9 cellular contexts compared by ENCODE assay signal in the genomic region with DNA sequence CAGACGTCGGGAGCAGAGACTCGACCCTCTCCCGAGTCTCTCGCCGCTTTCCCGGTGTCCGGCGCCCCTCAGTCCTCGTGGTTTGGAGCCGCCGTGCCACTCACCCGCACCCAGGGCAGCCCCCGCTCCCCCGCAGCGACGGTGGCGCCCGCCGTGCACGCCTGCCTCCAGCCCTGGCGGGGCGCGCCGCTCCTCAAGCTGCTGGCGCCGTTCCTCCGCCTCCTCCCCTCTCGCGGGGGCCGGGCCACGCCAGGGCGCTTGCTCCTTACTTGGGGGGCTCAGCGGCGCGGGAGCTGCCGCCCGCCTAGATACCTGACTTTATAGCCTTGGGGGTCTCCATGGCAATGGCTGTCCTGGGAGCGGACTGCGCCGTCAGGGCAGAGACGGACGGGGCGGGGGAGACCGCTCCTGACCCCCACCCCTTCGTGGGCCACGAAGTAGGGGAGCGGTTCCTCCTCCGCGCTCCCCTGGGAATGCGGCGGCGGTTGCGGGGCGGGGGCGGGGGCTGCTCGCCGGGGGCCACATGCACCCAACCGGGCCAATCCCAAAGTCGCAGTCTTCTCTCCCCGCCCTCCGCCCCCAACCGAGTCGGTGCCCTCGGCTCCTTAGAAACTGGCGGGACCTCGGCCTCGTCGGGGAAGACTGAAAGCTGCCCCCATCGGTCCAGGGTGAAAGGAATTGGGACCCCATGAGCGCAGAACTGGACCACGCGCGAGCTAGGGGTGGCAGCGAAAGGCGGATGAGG. TPM values are rescaled to one million over a fixed set of nuclear protein-coding genes. Genes with fewer than 3 reads are reported as not detected.
DNase-seq lines count a peak whose midpoint lies in the region; ATAC-seq, FAIRE-seq and TF ChIP-seq lines count a peak whose summit lies in the region.
"Had no signal": no experiment of that assay in that cellular context is flagged by ENCODE, and none has a peak within 500 bp of the region (broad histone marks: within the 10 kb centered on the region; RNA-seq: fewer than 3 reads in every experiment).

A gene with protein sequence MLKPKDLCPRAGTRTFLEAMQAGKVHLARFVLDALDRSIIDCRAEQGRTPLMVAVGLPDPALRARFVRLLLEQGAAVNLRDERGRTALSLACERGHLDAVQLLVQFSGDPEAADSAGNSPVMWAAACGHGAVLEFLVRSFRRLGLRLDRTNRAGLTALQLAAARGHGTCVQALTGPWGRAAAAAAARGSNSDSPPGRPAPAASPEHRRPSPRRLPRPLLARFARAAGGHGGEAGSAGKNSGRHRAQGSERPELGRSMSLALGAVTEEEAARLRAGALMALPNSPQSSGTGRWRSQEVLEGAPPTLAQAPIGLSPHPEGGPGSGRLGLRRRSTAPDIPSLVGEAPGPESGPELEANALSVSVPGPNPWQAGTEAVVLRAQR (minus strand): TSS at position 195 of the 745 bp plus-strand sequence. CDS start 478 bp downstream, outside the sequence.

- H3K27me3 ChIP-seq in left ventricle myocardium inferior (ENCODE audit: low read depth) (peaks cover 69% of the 10 kb centered on the region), spleen (replicated peaks in 1 of 7) (peaks cover 0 to 61% (median 45%) of the 10 kb centered on the region in 7 donors)

- TF ChIP-seq CTCF in GM13976 (IDR thresholded peaks at IDR 0.05; ENCODE audit: borderline replicate concordance, control extremely low read depth, extremely low read depth, insufficient read depth, missing control alignments) (no peak), NB4 (IDR thresholded peaks at IDR 0.05; ENCODE audit: low read depth, low read length) (no peak), left ventricle myocardium inferior (IDR thresholded peaks at IDR 0.05; ENCODE audit: borderline replicate concordance) (no peak), spleen (IDR thresholded peaks at IDR 0.05 in 8 of 11, conservative IDR thresholded peaks at IDR 0.05 in 3 of 11) (no peak)

- H3K27ac ChIP-seq in left ventricle myocardium inferior (replicated peaks), result no peak within 1 kb of the TSS
- H3K27ac ChIP-seq in spleen, result no peak within 1 kb of the TSS

- intact Hi-C loops in left ventricle myocardium inferior (cut with micrococcal nuclease), result loop anchor here (10.0 kb wide), 1 partner anchor 142 kb away; no protein-coding TSS in a partner anchor
- intact Hi-C loops in spleen (cut with DNase I; ENCODE audit: low total_unique reads), result no loop called here

- WGBS in spleen, 5 donors, result 2 to 3% (median 3%) methylated on average over 19 to 76 of the region's 76 CpGs

- TF ChIP-seq POLR2A in NB4 (IDR thresholded peaks at IDR 0.05; ENCODE audit: extremely low read depth, insufficient read length) (no peak), spleen (IDR thresholded peaks at IDR 0.05) (no peak)

- H3K4me1 ChIP-seq in left ventricle myocardium inferior, result peaks cover 61% of the 10 kb centered on the region
- H3K4me1 ChIP-seq in spleen, result peaks cover 10 to 79% (median 34%) of the 10 kb centered on the region in 6 donors

- DNase-seq in GM13976 (ENCODE audit: low spot score) (peak; percentile 75), NB4 (ENCODE audit: low read depth) (peak; percentile 80), activated gamma-delta T cell (lab: John Stamatoyannopoulos, UW) (peak; percentile 25), left ventricle myocardium inferior (no peak), spleen (peak; percentile 86), urothelium cell line (ENCODE audit: low spot score) (no peak), Ammon's horn (ENCODE audit: low spot score) (no peak)

- H3K36me3 ChIP-seq in left ventricle myocardium inferior (no peaks in the 10 kb centered on the region), spleen (peaks cover 0 to 21% (median 13%) of the 10 kb centered on the region in 6 donors)

- no peak for FAIRE-seq in urothelium cell line (lab: Jason Lieb, UNC)

- H3K9me3 ChIP-seq in left ventricle myocardium inferior (replicated peaks) (no peaks in the 10 kb centered on the region), spleen (no peaks in the 10 kb centered on the region)

- H3K4me3 ChIP-seq in NB4 (ENCODE audit: low read depth, low read length), result peak within 1 kb of the TSS; percentile 32
- peak within 1 kb of the TSS; percentile 68 for H3K4me3 ChIP-seq in left ventricle myocardium inferior
- H3K4me3 ChIP-seq in spleen, result peak within 1 kb of the TSS; percentile 19 to 79 (median 59)

- ATAC-seq in GM19328 (IDR thresholded peaks at IDR 0.05; ENCODE audit: unreplicated experiment), result no peak

- in situ Hi-C loops in GM13976 (cut with MboI; ENCODE audit: low sequenced_read_pairs, unreplicated experiment), result no loop called here

RNA-seq across cellular contexts. Expression of the gene that starts here (rescaled TPM):
- total RNA-seq in left ventricle myocardium inferior (not detected), spleen (not detected)
- not detected for polyA plus RNA-seq in spleen
- total RNA-seq: T-helper 1 cell treated with Interleukin-12 subunit alpha and Interleukin-12 subunit beta and Interleukin-4 antibody, amounts not matched to agents 30 ng/mL and 1 ng/mL, for 36 hours had no signal

Comparison
In these comparisons a context has a peak if more than half of its experiments do, and no peak if none do; other contexts are left out.
1. Peak in DNase-seq and H3K4me3 ChIP-seq in spleen; RNA of the gene not detected or under 1 TPM.
2. DNase-seq: peak in GM13976 (single experiment), NB4 (single experiment) and activated gamma-delta T cell (single experiment); none in left ventricle myocardium inferior (single experiment), urothelium cell line (single experiment) and Ammon's horn (single experiment).
3. Peak in every context shown above with its lines, with median percentiles within 50 percentile points of each other: H3K4me3 ChIP-seq.